In the genomic region with DNA sequence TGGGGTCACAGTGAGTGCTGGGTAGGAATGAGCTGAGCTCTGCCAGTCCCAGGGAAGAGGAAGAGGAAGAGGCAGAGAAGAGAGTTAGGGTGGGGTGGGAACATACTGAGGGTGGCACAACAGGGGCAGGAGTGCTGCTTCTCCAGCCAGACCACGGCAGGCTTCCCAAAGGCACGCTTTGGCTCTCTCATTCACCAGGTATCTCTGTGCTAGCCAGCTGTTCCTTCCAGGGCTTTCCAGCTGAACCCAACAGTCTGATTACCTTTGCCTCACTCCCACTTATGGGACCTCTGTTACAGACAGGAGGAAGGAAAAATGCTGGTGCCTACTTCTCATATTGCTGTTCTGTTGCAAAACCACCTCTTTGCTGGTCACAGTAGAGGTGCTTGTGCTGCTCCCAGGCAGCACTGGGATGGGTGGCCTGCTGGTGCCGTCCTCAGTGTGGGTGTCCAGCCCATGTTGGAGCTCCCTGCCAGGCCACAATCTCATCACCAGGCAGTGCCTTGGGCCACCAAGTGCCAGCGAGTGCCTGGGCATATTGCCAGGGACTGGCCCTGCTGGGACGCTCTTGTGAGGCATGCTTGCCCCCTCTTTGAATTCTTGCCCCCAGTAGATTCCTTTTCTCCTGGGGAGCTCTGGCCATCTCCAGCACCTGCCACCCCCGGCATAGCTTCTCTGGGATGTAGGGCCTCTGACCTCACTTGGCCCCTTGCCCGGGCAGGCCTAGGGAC, we compare ENCODE assay signal across 1 cellular context.
TF ChIP-seq lines count a peak whose summit lies in the region.

No MANE protein-coding gene starts in this region.

TF ChIP-seq in K562, 482 proteins besides CTCF, POLR2A, EP300 and RAD21:
- TF ChIP-seq SLC30A9 (CRISPR knock-in tag; IDR thresholded peaks at IDR 0.05) = no peak
- TF ChIP-seq NFIC (IDR thresholded peaks at IDR 0.05) = 0 out of 2 replicates have a peak, but pooled peaks have one; percentile 9
TF ChIP-seq in K562: peak in this region for 1.
